Comparison of ENCODE assay signal across 19 cellular contexts in genomic region chr14:94679106-94679819, GRCh38.
"Had no signal": no experiment of that assay in that cellular context is flagged by ENCODE, and none has a peak within 500 bp of the region (broad histone marks: within the 10 kb centered on the region; RNA-seq: fewer than 3 reads in every experiment).

No MANE protein-coding gene starts in this region.

- DNase-seq: activated CD4-positive, alpha-beta T cell treated with anti-CD3 and anti-CD28 coated beads for 1 hour; activated CD4-positive, alpha-beta T cell treated with anti-CD3 and anti-CD28 coated beads, Interleukin-2, amount 50 U/mL, for 1 hour; activated gamma-delta T cell; activated naive CD4-positive, alpha-beta T cell treated with anti-CD3 and anti-CD28 coated beads, Interleukin-2, amount 50 U/mL, for 16 hours; activated T-cell treated with anti-CD3 and anti-CD28 coated beads for 4 hours; central memory CD4-positive, alpha-beta T cell; glutamatergic neuron; hippocampal formation; left cardiac atrium; nucleus accumbens; stimulated activated CD4-positive, alpha-beta T cell treated with anti-CD3 and anti-CD28 coated beads, Interleukin-4, amount 100 ng/mL, for 24 hours; stimulated activated naive CD4-positive, alpha-beta T cell treated with Interleukin-2 at 50 U/mL for 16 hours; T-helper 1 cell; thyroid gland had no signal

- H3K9me3 ChIP-seq: esophagus muscularis mucosa, thyroid gland had no signal

- H3K36me3 Mint-ChIP-seq: brain, memory B cell had no signal

- H3K4me3 Mint-ChIP-seq: brain, memory B cell, nephron had no signal

- H3K27ac Mint-ChIP-seq: memory B cell, nephron had no signal

- H3K27me3 ChIP-seq: thyroid gland had no signal

- H3K36me3 ChIP-seq: esophagus muscularis mucosa, thyroid gland had no signal

- H3K27ac ChIP-seq: dorsolateral prefrontal cortex, esophagus muscularis mucosa, thyroid gland had no signal

- H3K4me1 Mint-ChIP-seq: brain, memory B cell had no signal

- ATAC-seq: left cardiac atrium had no signal

- H3K4me1 ChIP-seq: esophagus muscularis mucosa, thyroid gland had no signal

- H3K4me3 ChIP-seq: dorsolateral prefrontal cortex, esophagus muscularis mucosa, thyroid gland had no signal

- H3K9me3 Mint-ChIP-seq: nephron had no signal
